ENCODE assay signal across 11 cellular contexts in genomic region chr1:51282605-51283004, GRCh38.
"Had no signal": no experiment of that assay in that cellular context is flagged by ENCODE, and none has a peak within 500 bp of the region (broad histone marks: within the 10 kb centered on the region; RNA-seq: fewer than 3 reads in every experiment).

No MANE protein-coding gene starts in this region.

- H3K4me1 Mint-ChIP-seq: activated B cell treated with CpG ODN at 0.5 μM for 24 hours; activated naive CD4-positive, alpha-beta T cell treated with anti-CD3 and anti-CD28 coated beads, Interleukin-2, amount 50 U/mL, for 24 hours; memory B cell had no signal

- H3K27ac Mint-ChIP-seq: activated B cell treated with CpG ODN at 0.5 μM for 24 hours; activated naive CD4-positive, alpha-beta T cell treated with anti-CD3 and anti-CD28 coated beads, Interleukin-2, amount 50 U/mL, for 24 hours; activated T-cell treated with anti-CD3 and anti-CD28 coated beads, Interleukin-2, amount 50 U/mL, for 24 hours; memory B cell; neural progenitor cell had no signal

- H3K27me3 Mint-ChIP-seq: activated B cell treated with CpG ODN at 0.5 μM for 24 hours; activated naive CD4-positive, alpha-beta T cell treated with anti-CD3 and anti-CD28 coated beads, Interleukin-2, amount 50 U/mL, for 24 hours; activated T-cell treated with anti-CD3 and anti-CD28 coated beads, Interleukin-2, amount 50 U/mL, for 24 hours; memory B cell had no signal

- ATAC-seq: sciatic nerve had no signal

- H3K36me3 Mint-ChIP-seq: activated naive CD4-positive, alpha-beta T cell treated with anti-CD3 and anti-CD28 coated beads, Interleukin-2, amount 50 U/mL, for 24 hours; memory B cell had no signal

- H3K4me3 Mint-ChIP-seq: activated B cell treated with CpG ODN at 0.5 μM for 24 hours; activated naive CD4-positive, alpha-beta T cell treated with anti-CD3 and anti-CD28 coated beads, Interleukin-2, amount 50 U/mL, for 24 hours; activated T-cell treated with anti-CD3 and anti-CD28 coated beads, Interleukin-2, amount 50 U/mL, for 24 hours; memory B cell; neural progenitor cell had no signal

- H3K9me3 Mint-ChIP-seq: activated B cell treated with CpG ODN at 0.5 μM for 24 hours; activated naive CD4-positive, alpha-beta T cell treated with anti-CD3 and anti-CD28 coated beads, Interleukin-2, amount 50 U/mL, for 24 hours; activated T-cell treated with anti-CD3 and anti-CD28 coated beads, Interleukin-2, amount 50 U/mL, for 24 hours; memory B cell; neural progenitor cell had no signal

- DNase-seq: activated B cell treated with CpG ODN at 0.5 μM for 24 hours; activated CD4-positive, alpha-beta T cell treated with anti-CD3 and anti-CD28 coated beads, Interleukin-2, amount 50 U/mL, for 1 hour; activated gamma-delta T cell; activated T-cell treated with anti-CD3 and anti-CD28 coated beads, Interleukin-2, amount 50 U/mL, for 24 hours; dorsolateral prefrontal cortex; foreskin fibroblast; stimulated activated CD4-positive, alpha-beta T cell treated with anti-CD3 and anti-CD28 coated beads, Interleukin-4, amount 100 ng/mL, for 1 hour had no signal
